9 cellular contexts compared by ENCODE assay signal in genomic region chr9:96317335-96317980, GRCh38. TPM values are rescaled to one million over a fixed set of nuclear protein-coding genes. Genes with fewer than 3 reads are reported as not detected.
DNase-seq lines count a peak whose midpoint lies in the region.
"Had no signal": no experiment of that assay in that cellular context is flagged by ENCODE, and none has a peak within 500 bp of the region (broad histone marks: within the 10 kb centered on the region; RNA-seq: fewer than 3 reads in every experiment).

No MANE protein-coding gene starts in this region.

- H3K18ac ChIP-seq in mesenchymal stem cell (ENCODE audit: low read depth in 1 of 2, low read length in 2 of 2): no peak overlapping the region

- 69% methylated on average over 8 of the region's 9 CpGs for WGBS in mesenchymal stem cell

- H3K4me2 ChIP-seq in mesenchymal stem cell (ENCODE audit: low read length, poor library complexity, severe bottlenecking): no peak overlapping the region

- no peak overlapping the region for H3K4me3 ChIP-seq in effector memory CD4-positive, alpha-beta T cell (ENCODE audit: insufficient read depth, low read depth, low read length, poor library complexity, severe bottlenecking)
- no peak overlapping the region for H3K4me3 ChIP-seq in mesenchymal stem cell (ENCODE audit: insufficient read depth in 1 of 2, low read depth in 1 of 2, low read length in 2 of 2)

- peaks cover 15% of the 10 kb centered on the region for H3K9me3 Mint-ChIP-seq in activated CD4-positive, alpha-beta T cell treated with anti-CD3 and anti-CD28 coated beads, Interleukin-2, amount 10 ng/mL, durations not matched to agents 7 days and 5 days

- no peak overlapping the region for H2AFZ ChIP-seq in mesenchymal stem cell (ENCODE audit: low read depth, low read length)

- no peaks in the 10 kb centered on the region for H3K36me3 Mint-ChIP-seq in activated CD4-positive, alpha-beta T cell treated with anti-CD3 and anti-CD28 coated beads, Interleukin-2, amount 10 ng/mL, durations not matched to agents 7 days and 5 days (ENCODE audit: low read depth)

- no peak overlapping the region for H2BK15ac ChIP-seq in mesenchymal stem cell (ENCODE audit: low read depth, poor library complexity, severe bottlenecking)

- H2AK5ac ChIP-seq in mesenchymal stem cell (ENCODE audit: low read length, severe bottlenecking): no peak overlapping the region

- no peak overlapping the region for H2BK5ac ChIP-seq in mesenchymal stem cell (ENCODE audit: low read depth, low read length, poor library complexity, severe bottlenecking)

- H3K9ac ChIP-seq in mesenchymal stem cell (ENCODE audit: low read length): no peak overlapping the region

- POLR2A ChIA-PET in activated CD4-positive, alpha-beta T cell treated with anti-CD3 and anti-CD28 coated beads, Interleukin-2, amount 10 ng/mL, durations not matched to agents 7 days and 5 days (lab: Charles Lee): interaction anchor here (0.7 kb wide), 1 partner anchor 365 kb away, joined by 4 read pairs; no protein-coding TSS in a partner anchor

- H3K27ac Mint-ChIP-seq in activated CD4-positive, alpha-beta T cell treated with anti-CD3 and anti-CD28 coated beads, Interleukin-2, amount 10 ng/mL, durations not matched to agents 7 days and 5 days: no peak overlapping the region

- no peaks in the 10 kb centered on the region for H3K36me3 ChIP-seq in effector memory CD4-positive, alpha-beta T cell (ENCODE audit: control insufficient read depth, insufficient read depth, low read length)
- H3K36me3 ChIP-seq in mesenchymal stem cell (ENCODE audit: control insufficient read depth in 1 of 2, insufficient read depth in 2 of 2, low read depth in 1 of 2, low read length in 2 of 2): peaks cover 20 to 37% of the 10 kb centered on the region in 2 experiments

- no peaks in the 10 kb centered on the region for H3K4me1 ChIP-seq in effector memory CD4-positive, alpha-beta T cell (ENCODE audit: control insufficient read depth, insufficient read depth, low read length, poor library complexity, severe bottlenecking)
- peaks cover 1% of the 10 kb centered on the region for H3K4me1 ChIP-seq in mesenchymal stem cell (ENCODE audit: control insufficient read depth, insufficient read depth, low read depth, low read length)

- no peak overlapping the region for H3K27ac ChIP-seq in effector memory CD4-positive, alpha-beta T cell (ENCODE audit: insufficient read depth, low read length, poor library complexity, severe bottlenecking)
- H3K27ac ChIP-seq in mesenchymal stem cell (ENCODE audit: low read length, poor library complexity, severe bottlenecking): no peak overlapping the region

- peaks cover 2% of the 10 kb centered on the region for H3K27me3 Mint-ChIP-seq in activated CD4-positive, alpha-beta T cell treated with anti-CD3 and anti-CD28 coated beads, Interleukin-2, amount 10 ng/mL, durations not matched to agents 7 days and 5 days

- no peak overlapping the region for H4K91ac ChIP-seq in mesenchymal stem cell (ENCODE audit: low read length)

- H3K4me1 Mint-ChIP-seq in activated CD4-positive, alpha-beta T cell treated with anti-CD3 and anti-CD28 coated beads, Interleukin-2, amount 10 ng/mL, durations not matched to agents 7 days and 5 days: no peaks in the 10 kb centered on the region

- peaks cover 12% of the 10 kb centered on the region for H3K9me3 ChIP-seq in effector memory CD4-positive, alpha-beta T cell (ENCODE audit: control insufficient read depth, low read length)
- H3K9me3 ChIP-seq in mesenchymal stem cell (ENCODE audit: control insufficient read depth, low read length): peaks cover 13% of the 10 kb centered on the region

- no peak overlapping the region for H3K4me3 Mint-ChIP-seq in activated CD4-positive, alpha-beta T cell treated with anti-CD3 and anti-CD28 coated beads, Interleukin-2, amount 10 ng/mL, durations not matched to agents 7 days and 5 days

- H3K27me3 ChIP-seq in effector memory CD4-positive, alpha-beta T cell (replicated peaks; ENCODE audit: control insufficient read depth, insufficient read depth, low read length, poor library complexity, severe bottlenecking): no peaks in the 10 kb centered on the region
- no peaks in the 10 kb centered on the region for H3K27me3 ChIP-seq in mesenchymal stem cell (ENCODE audit: control insufficient read depth in 1 of 2, insufficient read depth in 1 of 2, low read length in 2 of 2)

- no peak overlapping the region for H2BK120ac ChIP-seq in mesenchymal stem cell (ENCODE audit: low read depth, low read length)

- H3K4ac ChIP-seq in mesenchymal stem cell (ENCODE audit: low read depth in 1 of 2, low read length in 2 of 2): no peak overlapping the region

- no peak overlapping the region for H2BK12ac ChIP-seq in mesenchymal stem cell (ENCODE audit: low read length in 2 of 2)

- H3K23ac ChIP-seq in mesenchymal stem cell (ENCODE audit: low read length in 2 of 2): no peak overlapping the region

- CTCF ChIA-PET in activated CD4-positive, alpha-beta T cell treated with anti-CD3 and anti-CD28 coated beads, Interleukin-2, amount 10 ng/mL, durations not matched to agents 7 days and 5 days (lab: Charles Lee): interaction anchor here (0.5 to 1.4 kb wide), 8 partner anchors 8 to 1636 kb away, joined by 3 to 10 read pairs (median 4); no protein-coding TSS in a partner anchor

- H3K79me1 ChIP-seq in mesenchymal stem cell (replicated peaks; ENCODE audit: low read length, poor library complexity, severe bottlenecking): peaks cover 1% of the 10 kb centered on the region

- DNase-seq in SHP77 (lab: John Stamatoyannopoulos, UW) (peak; percentile 18 to 26), SHP77 treated with DMSO at 0.1 percent for 48 hours (lab: John Stamatoyannopoulos, UW) (no peak), NCI-H146 (lab: John Stamatoyannopoulos, UW) (peak; percentile 16), mesenchymal stem cell (peak; percentile 67), NCI-H774 (lab: John Stamatoyannopoulos, UW) (no peak)
- DNase-seq in activated CD4-positive, alpha-beta T cell treated with anti-CD3 and anti-CD28 coated beads, Interleukin-2, amount 10 ng/mL, durations not matched to agents 7 days and 5 days: peak; percentile 51
- peak in 2 of 3 donors; percentile 7 to 25 for DNase-seq in effector memory CD4-positive, alpha-beta T cell
- peak; percentile 11 to 17 for DNase-seq in stimulated activated CD8-positive, alpha-beta memory T cell treated with anti-CD3 and anti-CD28 coated beads, Interleukin-4, amount 100 ng/mL, for 4 hours (ENCODE audit: low read depth in 2 of 2, low spot score in 1 of 2)

- no peak overlapping the region for H3K14ac ChIP-seq in mesenchymal stem cell (ENCODE audit: low read length in 2 of 2)

- no peak overlapping the region for H4K8ac ChIP-seq in mesenchymal stem cell (ENCODE audit: low read length)

RNA-seq across cellular contexts. Expression of gene HSD17B3, which starts 15.5 kb away (rescaled TPM):
- under 1 TPM in 1 of 2 experiments, not detected in 1; 0.25 TPM for total RNA-seq in activated CD4-positive, alpha-beta T cell treated with anti-CD3 and anti-CD28 coated beads, Interleukin-2, amount 10 ng/mL, durations not matched to agents 7 days and 5 days
- polyA plus RNA-seq in mesenchymal stem cell (2013, experiment 1 of 2): not detected
- 0.05 TPM for polyA plus RNA-seq in mesenchymal stem cell (2013, experiment 2 of 2)
- total RNA-seq: pulmonary artery endothelial cell had no signal

Comparison
In these comparisons a context has a peak if more than half of its experiments do, and no peak if none do; other contexts are left out.
1. DNase-seq: peak in SHP77 (2 of 2), NCI-H146 (single experiment), activated CD4-positive, alpha-beta T cell treated with anti-CD3 and anti-CD28 coated beads, Interleukin-2, amount 10 ng/mL, durations not matched to agents 7 days and 5 days (single experiment), effector memory CD4-positive, alpha-beta T cell (2 of 3), mesenchymal stem cell (single experiment) and stimulated activated CD8-positive, alpha-beta memory T cell treated with anti-CD3 and anti-CD28 coated beads, Interleukin-4, amount 100 ng/mL, for 4 hours (2 of 2); none in SHP77 treated with DMSO at 0.1 percent for 48 hours (single experiment) and NCI-H774 (single experiment).